In the genomic region with DNA sequence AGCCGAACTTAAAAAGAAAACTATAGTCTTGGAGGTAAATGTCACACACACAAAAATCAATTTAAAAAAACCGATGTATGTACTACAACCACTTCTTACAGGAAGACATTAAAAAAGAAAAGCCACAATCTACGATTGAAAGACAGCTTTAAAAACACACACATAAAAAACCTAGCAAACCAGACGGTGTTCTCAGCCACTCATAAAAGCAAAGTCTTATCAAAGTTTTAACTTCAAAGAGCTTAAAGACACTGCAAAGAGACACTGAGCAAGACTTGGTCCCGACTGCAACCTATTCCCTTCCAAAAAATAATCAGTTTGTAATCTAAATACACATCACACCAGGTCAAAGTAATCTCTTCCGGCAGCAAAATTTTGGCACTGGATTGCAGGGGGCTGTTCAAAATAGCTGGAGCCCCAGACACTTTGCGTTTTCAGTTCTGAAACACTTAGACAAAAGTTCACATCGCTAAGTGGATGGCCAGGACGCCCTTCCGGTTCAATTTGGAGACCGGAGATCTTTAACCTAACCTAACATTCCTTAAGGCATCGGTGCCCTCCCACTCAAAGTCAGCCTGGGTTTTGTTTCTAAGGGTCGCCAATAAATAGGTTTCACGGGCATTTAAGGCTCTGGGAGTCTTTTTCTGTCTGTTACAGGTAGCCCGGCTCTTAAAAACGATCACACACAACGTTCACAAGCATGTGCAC, we compare ENCODE assay signal across 8 cellular contexts.
A peak's percentile ranks its signal among the peaks of the same experiment; 100 is the strongest.
DNase-seq lines count a peak whose midpoint lies in the region; ATAC-seq and TF ChIP-seq lines count a peak whose summit lies in the region.

No MANE protein-coding gene starts in this region.

- H3K36me3 ChIP-seq in muscle layer of duodenum (ENCODE audit: control insufficient read depth in 1 of 2, insufficient read depth in 2 of 2, low read length in 2 of 2): no peaks in the 10 kb centered on the region

- H3K4me1 ChIP-seq in muscle layer of duodenum (ENCODE audit: control insufficient read depth in 1 of 2, insufficient read depth in 2 of 2, low read length in 2 of 2): peaks cover 7 to 46% of the 10 kb centered on the region in 2 donors

- H3K9me3 ChIP-seq in muscle layer of duodenum (ENCODE audit: control insufficient read depth in 1 of 2, low read length in 2 of 2): no peaks in the 10 kb centered on the region

- DNase-seq in stimulated activated CD4-positive, alpha-beta T cell treated with anti-CD3 and anti-CD28 coated beads, Interleukin-15, amount 100 ng/mL, for 24 hours: peak; percentile 15
- DNase-seq in stimulated activated CD4-positive, alpha-beta T cell treated with anti-CD3 and anti-CD28 coated beads, Interleukin-1b, Interleukin-23, amount 100 ng/mL, for 48 hours: no peak
- DNase-seq in cardiac fibroblast (ENCODE audit: low read depth in 2 of 2): no peak
- DNase-seq in foreskin melanocyte: no peak
- DNase-seq in NCI-H2029 treated with DMSO at 0.1 percent for 48 hours (lab: John Stamatoyannopoulos, UW): no peak

- no peak for ATAC-seq in GM21390 (IDR thresholded peaks at IDR 0.05; ENCODE audit: unreplicated experiment)
- ATAC-seq in GM21360 (IDR thresholded peaks at IDR 0.05; ENCODE audit: unreplicated experiment): no peak

- TF ChIP-seq CTCF in cardiac fibroblast (IDR thresholded peaks at IDR 0.05; ENCODE audit: low read depth, low read length): no peak

- H3K4me3 ChIP-seq in cardiac fibroblast (replicated peaks in 1 of 2; ENCODE audit: low read depth in 2 of 2, low read length in 2 of 2): peak overlapping the region; percentile 46 to 53
- peak overlapping the region; percentile 64 to 69 for H3K4me3 ChIP-seq in muscle layer of duodenum (ENCODE audit: low read depth in 1 of 2, low read length in 2 of 2)

- peak overlapping the region; percentile 31 for H3K27ac ChIP-seq in muscle layer of duodenum (ENCODE audit: low read length)

- H3K27me3 ChIP-seq in muscle layer of duodenum (ENCODE audit: low read depth, low read length): no peaks in the 10 kb centered on the region
